ENCODE assay signal across 8 cellular contexts in the genomic region with DNA sequence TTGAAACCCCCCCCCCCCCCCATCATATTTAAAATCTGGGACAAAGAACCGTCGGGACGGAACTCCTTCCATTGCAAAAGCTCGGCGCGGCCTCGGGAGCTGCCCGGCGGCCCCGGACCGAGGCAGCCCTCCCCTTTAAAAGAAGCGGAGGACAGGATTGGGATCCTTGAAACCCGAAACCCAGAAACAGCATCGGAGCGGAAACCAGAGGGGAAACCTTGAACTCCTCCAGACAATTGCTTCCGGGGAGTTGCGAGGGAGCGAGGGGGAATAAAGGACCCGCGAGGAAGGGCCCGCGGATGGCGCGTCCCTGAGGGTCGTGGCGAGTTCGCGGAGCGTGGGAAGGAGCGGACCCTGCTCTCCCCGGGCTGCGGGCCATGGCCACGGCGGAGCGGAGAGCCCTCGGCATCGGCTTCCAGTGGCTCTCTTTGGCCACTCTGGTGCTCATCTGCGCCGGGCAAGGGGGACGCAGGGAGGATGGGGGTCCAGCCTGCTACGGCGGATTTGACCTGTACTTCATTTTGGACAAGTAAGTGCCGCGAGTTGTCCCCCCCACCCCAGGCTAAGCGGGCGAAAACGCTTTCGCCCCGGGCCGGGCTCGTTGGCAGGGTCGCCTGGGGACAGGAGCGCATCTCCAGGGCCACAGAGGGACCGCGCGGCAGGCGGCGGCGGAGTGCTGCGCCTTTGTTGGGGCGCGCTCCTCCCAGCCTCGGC. TPM values are rescaled to one million over a fixed set of nuclear protein-coding genes. Genes with fewer than 3 reads are reported as not detected.
DNase-seq lines count a peak whose midpoint lies in the region; ATAC-seq and TF ChIP-seq lines count a peak whose summit lies in the region.

A gene (plus strand): TSS at position 57 of the 714 bp plus-strand sequence. CDS start 321 bp downstream, at position 378.

- intact Hi-C loops in Right ventricle myocardium superior (cut with DNase I), result loop anchor here (5.0 kb wide), 1 partner anchor 294 kb away; no protein-coding TSS in a partner anchor

- in situ Hi-C loops in GM13976 (cut with MboI; ENCODE audit: low sequenced_read_pairs, unreplicated experiment), result no loop called here
- in situ Hi-C loops in KBM-7 (cut with MboI; ENCODE audit: low pct_unique_long_range_greater_than_20kb, low sequenced_read_pairs), result no loop called here

- peak; percentile 71 for TF ChIP-seq CTCF in 22Rv1 (IDR thresholded peaks at IDR 0.05)
- no peak for TF ChIP-seq CTCF in GM13976 (IDR thresholded peaks at IDR 0.05; ENCODE audit: borderline replicate concordance, control extremely low read depth, extremely low read depth, insufficient read depth, missing control alignments)

- DNase-seq in GM13976 (ENCODE audit: low spot score) (peak; percentile 42), NCI-H446 (lab: John Stamatoyannopoulos, UW) (peak; percentile 78 to 81), Right ventricle myocardium superior (peak; percentile 55), occipital lobe (lab: John Stamatoyannopoulos, UW) (peak; percentile 51), KBM-7 (no peak)
- peak; percentile 52 for DNase-seq in activated naive CD8-positive, alpha-beta T cell treated with anti-CD3 and anti-CD28 coated beads, Interleukin-2, amount 10 ng/mL, durations not matched to agents 7 days and 5 days

- no peak within 1 kb of the TSS for H3K27ac Mint-ChIP-seq in activated naive CD8-positive, alpha-beta T cell treated with anti-CD3 and anti-CD28 coated beads, Interleukin-2, amount 10 ng/mL, durations not matched to agents 7 days and 5 days

- POLR2A ChIA-PET in activated naive CD8-positive, alpha-beta T cell treated with anti-CD3 and anti-CD28 coated beads, Interleukin-2, amount 10 ng/mL, durations not matched to agents 7 days and 5 days (lab: Charles Lee), result no interaction called here

- no peaks in the 10 kb centered on the region for H3K36me3 Mint-ChIP-seq in activated naive CD8-positive, alpha-beta T cell treated with anti-CD3 and anti-CD28 coated beads, Interleukin-2, amount 10 ng/mL, durations not matched to agents 7 days and 5 days

- no peaks in the 10 kb centered on the region for H3K9me3 Mint-ChIP-seq in activated naive CD8-positive, alpha-beta T cell treated with anti-CD3 and anti-CD28 coated beads, Interleukin-2, amount 10 ng/mL, durations not matched to agents 7 days and 5 days

- peaks cover 64% of the 10 kb centered on the region for H3K27me3 Mint-ChIP-seq in activated naive CD8-positive, alpha-beta T cell treated with anti-CD3 and anti-CD28 coated beads, Interleukin-2, amount 10 ng/mL, durations not matched to agents 7 days and 5 days

- peak within 1 kb of the TSS; percentile 74 for H3K4me3 Mint-ChIP-seq in activated naive CD8-positive, alpha-beta T cell treated with anti-CD3 and anti-CD28 coated beads, Interleukin-2, amount 10 ng/mL, durations not matched to agents 7 days and 5 days

- H3K27ac ChIP-seq in 22Rv1, result no peak within 1 kb of the TSS

- peak; percentile 68 for ATAC-seq in activated naive CD8-positive, alpha-beta T cell treated with anti-CD3 and anti-CD28 coated beads, Interleukin-2, amount 10 ng/mL, durations not matched to agents 7 days and 5 days (ENCODE audit: low read depth)
- peak; percentile 82 for ATAC-seq in Right ventricle myocardium superior (ENCODE audit: poor library complexity)
- ATAC-seq in HG03025 (IDR thresholded peaks at IDR 0.05; ENCODE audit: low FRiP score, unreplicated experiment), result no peak

- peaks cover 12% of the 10 kb centered on the region for H3K4me1 Mint-ChIP-seq in activated naive CD8-positive, alpha-beta T cell treated with anti-CD3 and anti-CD28 coated beads, Interleukin-2, amount 10 ng/mL, durations not matched to agents 7 days and 5 days

RNA-seq across cellular contexts. Expression of the gene that starts here (rescaled TPM):
- total RNA-seq in activated naive CD8-positive, alpha-beta T cell treated with anti-CD3 and anti-CD28 coated beads, Interleukin-2, amount 10 ng/mL, durations not matched to agents 7 days and 5 days, result under 1 TPM; 0.09 to 0.11 TPM
- total RNA-seq in Right ventricle myocardium superior (31.2 TPM), occipital lobe (9.8 TPM)

Comparison
In these comparisons a context has a peak if more than half of its experiments do, and no peak if none do; other contexts are left out.
1. Peak in DNase-seq and ATAC-seq in activated naive CD8-positive, alpha-beta T cell treated with anti-CD3 and anti-CD28 coated beads, Interleukin-2, amount 10 ng/mL, durations not matched to agents 7 days and 5 days; RNA of the gene not detected or under 1 TPM.